Comparison of ENCODE assay signal across 2 cellular contexts in the genomic region with DNA sequence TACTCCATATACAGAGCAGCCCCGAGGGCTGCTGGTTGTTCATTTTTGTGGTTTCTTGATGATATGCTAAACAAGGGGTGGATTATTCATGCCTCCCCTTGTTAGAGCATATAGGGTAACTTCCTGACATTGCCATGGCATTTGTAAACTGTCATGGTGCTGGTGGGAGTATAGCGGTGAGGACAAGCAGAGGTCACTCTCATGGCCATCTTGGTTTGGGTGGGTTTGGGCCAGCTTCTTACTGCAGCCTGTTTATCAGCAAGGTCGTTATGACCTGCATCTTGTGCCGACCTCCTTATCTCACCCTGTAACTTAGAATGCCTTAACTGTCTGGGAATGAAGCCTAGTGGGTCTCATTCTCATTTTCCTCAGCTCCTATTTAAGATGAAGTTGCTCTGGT.
TF ChIP-seq lines count a peak whose summit lies in the region.

No MANE protein-coding gene starts in this region.

TF ChIP-seq in SK-N-SH, 30 proteins besides CTCF, POLR2A, EP300 and RAD21 (continued from another document):
- TF ChIP-seq, protein P1, sequence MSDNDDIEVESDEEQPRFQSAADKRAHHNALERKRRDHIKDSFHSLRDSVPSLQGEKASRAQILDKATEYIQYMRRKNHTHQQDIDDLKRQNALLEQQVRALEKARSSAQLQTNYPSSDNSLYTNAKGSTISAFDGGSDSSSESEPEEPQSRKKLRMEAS (IDR thresholded peaks at IDR 0.05; ENCODE audit: low read depth): no peak
- TF ChIP-seq ELF1 (IDR thresholded peaks at IDR 0.05): no peak
- TF ChIP-seq NRF1 (IDR thresholded peaks at IDR 0.05; ENCODE audit: low read depth, low read length): no peak
- TF ChIP-seq, protein P2, sequence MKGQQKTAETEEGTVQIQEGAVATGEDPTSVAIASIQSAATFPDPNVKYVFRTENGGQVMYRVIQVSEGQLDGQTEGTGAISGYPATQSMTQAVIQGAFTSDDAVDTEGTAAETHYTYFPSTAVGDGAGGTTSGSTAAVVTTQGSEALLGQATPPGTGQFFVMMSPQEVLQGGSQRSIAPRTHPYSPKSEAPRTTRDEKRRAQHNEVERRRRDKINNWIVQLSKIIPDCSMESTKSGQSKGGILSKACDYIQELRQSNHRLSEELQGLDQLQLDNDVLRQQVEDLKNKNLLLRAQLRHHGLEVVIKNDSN (IDR thresholded peaks at IDR 0.05; ENCODE audit: borderline replicate concordance, low read depth): no peak
- TF ChIP-seq TAF1 (IDR thresholded peaks at IDR 0.05; ENCODE audit: borderline replicate concordance, low read depth, low read length): no peak
- TF ChIP-seq MEF2A (IDR thresholded peaks at IDR 0.05; ENCODE audit: borderline replicate concordance, low read depth): no peak
- no peak for TF ChIP-seq TEAD4 (IDR thresholded peaks at IDR 0.05; ENCODE audit: borderline replicate concordance, insufficient read depth)
- TF ChIP-seq, protein P3, sequence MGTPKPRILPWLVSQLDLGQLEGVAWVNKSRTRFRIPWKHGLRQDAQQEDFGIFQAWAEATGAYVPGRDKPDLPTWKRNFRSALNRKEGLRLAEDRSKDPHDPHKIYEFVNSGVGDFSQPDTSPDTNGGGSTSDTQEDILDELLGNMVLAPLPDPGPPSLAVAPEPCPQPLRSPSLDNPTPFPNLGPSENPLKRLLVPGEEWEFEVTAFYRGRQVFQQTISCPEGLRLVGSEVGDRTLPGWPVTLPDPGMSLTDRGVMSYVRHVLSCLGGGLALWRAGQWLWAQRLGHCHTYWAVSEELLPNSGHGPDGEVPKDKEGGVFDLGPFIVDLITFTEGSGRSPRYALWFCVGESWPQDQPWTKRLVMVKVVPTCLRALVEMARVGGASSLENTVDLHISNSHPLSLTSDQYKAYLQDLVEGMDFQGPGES (IDR thresholded peaks at IDR 0.05; ENCODE audit: low read depth, low read length): no peak
- TF ChIP-seq FOSL2 (IDR thresholded peaks at IDR 0.05; ENCODE audit: borderline replicate concordance, low read depth): no peak
- TF ChIP-seq CHD2 (IDR thresholded peaks at IDR 0.05; ENCODE audit: low read length, partially characterized antibody): no peak

TF ChIP-seq in SK-N-SH treated with all-trans-retinoic acid at 6 μM for 48 hours, 23 proteins besides CTCF, POLR2A, EP300 and RAD21 (continued from another document):
- TF ChIP-seq BACH2 (CRISPR knock-in tag; IDR thresholded peaks at IDR 0.05; ENCODE audit: borderline replicate concordance): no peak
- TF ChIP-seq, protein P4, sequence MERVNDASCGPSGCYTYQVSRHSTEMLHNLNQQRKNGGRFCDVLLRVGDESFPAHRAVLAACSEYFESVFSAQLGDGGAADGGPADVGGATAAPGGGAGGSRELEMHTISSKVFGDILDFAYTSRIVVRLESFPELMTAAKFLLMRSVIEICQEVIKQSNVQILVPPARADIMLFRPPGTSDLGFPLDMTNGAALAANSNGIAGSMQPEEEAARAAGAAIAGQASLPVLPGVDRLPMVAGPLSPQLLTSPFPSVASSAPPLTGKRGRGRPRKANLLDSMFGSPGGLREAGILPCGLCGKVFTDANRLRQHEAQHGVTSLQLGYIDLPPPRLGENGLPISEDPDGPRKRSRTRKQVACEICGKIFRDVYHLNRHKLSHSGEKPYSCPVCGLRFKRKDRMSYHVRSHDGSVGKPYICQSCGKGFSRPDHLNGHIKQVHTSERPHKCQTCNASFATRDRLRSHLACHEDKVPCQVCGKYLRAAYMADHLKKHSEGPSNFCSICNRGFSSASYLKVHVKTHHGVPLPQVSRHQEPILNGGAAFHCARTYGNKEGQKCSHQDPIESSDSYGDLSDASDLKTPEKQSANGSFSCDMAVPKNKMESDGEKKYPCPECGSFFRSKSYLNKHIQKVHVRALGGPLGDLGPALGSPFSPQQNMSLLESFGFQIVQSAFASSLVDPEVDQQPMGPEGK (CRISPR knock-in tag; IDR thresholded peaks at IDR 0.05; ENCODE audit: borderline replicate concordance): no peak
- TF ChIP-seq ZNF565 (CRISPR knock-in tag; conservative IDR thresholded peaks at IDR 0.05; ENCODE audit: low read depth): no peak
- TF ChIP-seq SNAI2 (CRISPR knock-in tag; IDR thresholded peaks at IDR 0.05): no peak
- TF ChIP-seq, protein P5, sequence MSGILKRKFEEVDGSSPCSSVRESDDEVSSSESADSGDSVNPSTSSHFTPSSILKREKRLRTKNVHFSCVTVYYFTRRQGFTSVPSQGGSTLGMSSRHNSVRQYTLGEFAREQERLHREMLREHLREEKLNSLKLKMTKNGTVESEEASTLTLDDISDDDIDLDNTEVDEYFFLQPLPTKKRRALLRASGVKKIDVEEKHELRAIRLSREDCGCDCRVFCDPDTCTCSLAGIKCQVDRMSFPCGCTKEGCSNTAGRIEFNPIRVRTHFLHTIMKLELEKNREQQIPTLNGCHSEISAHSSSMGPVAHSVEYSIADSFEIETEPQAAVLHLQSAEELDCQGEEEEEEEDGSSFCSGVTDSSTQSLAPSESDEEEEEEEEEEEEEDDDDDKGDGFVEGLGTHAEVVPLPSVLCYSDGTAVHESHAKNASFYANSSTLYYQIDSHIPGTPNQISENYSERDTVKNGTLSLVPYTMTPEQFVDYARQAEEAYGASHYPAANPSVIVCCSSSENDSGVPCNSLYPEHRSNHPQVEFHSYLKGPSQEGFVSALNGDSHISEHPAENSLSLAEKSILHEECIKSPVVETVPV (CRISPR knock-in tag; IDR thresholded peaks at IDR 0.05): no peak
- no peak for TF ChIP-seq OSR1 (CRISPR knock-in tag; IDR thresholded peaks at IDR 0.05)
- no peak for TF ChIP-seq ZFP3 (CRISPR knock-in tag; IDR thresholded peaks at IDR 0.05)
- no peak for TF ChIP-seq GLIS3 (CRISPR knock-in tag; IDR thresholded peaks at IDR 0.05)
- no peak for TF ChIP-seq ZC3H10 (CRISPR knock-in tag; IDR thresholded peaks at IDR 0.05)
- no peak for TF ChIP-seq ZNF70 (CRISPR knock-in tag; IDR thresholded peaks at IDR 0.05)
- TF ChIP-seq, protein P6, sequence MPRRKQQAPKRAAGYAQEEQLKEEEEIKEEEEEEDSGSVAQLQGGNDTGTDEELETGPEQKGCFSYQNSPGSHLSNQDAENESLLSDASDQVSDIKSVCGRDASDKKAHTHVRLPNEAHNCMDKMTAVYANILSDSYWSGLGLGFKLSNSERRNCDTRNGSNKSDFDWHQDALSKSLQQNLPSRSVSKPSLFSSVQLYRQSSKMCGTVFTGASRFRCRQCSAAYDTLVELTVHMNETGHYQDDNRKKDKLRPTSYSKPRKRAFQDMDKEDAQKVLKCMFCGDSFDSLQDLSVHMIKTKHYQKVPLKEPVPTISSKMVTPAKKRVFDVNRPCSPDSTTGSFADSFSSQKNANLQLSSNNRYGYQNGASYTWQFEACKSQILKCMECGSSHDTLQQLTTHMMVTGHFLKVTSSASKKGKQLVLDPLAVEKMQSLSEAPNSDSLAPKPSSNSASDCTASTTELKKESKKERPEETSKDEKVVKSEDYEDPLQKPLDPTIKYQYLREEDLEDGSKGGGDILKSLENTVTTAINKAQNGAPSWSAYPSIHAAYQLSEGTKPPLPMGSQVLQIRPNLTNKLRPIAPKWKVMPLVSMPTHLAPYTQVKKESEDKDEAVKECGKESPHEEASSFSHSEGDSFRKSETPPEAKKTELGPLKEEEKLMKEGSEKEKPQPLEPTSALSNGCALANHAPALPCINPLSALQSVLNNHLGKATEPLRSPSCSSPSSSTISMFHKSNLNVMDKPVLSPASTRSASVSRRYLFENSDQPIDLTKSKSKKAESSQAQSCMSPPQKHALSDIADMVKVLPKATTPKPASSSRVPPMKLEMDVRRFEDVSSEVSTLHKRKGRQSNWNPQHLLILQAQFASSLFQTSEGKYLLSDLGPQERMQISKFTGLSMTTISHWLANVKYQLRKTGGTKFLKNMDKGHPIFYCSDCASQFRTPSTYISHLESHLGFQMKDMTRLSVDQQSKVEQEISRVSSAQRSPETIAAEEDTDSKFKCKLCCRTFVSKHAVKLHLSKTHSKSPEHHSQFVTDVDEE (CRISPR knock-in tag; IDR thresholded peaks at IDR 0.05): no peak
- no peak for TF ChIP-seq ZFP30 (CRISPR knock-in tag; IDR thresholded peaks at IDR 0.05)
- TF ChIP-seq RARB (CRISPR knock-in tag; IDR thresholded peaks at IDR 0.05): no peak
- TF ChIP-seq PPARA (CRISPR knock-in tag; IDR thresholded peaks at IDR 0.05; ENCODE audit: borderline replicate concordance): no peak
